ENCODE assay signal across 8 cellular contexts in genomic region chr10:114825513-114826253, GRCh38. TPM values are rescaled to one million over a fixed set of nuclear protein-coding genes. Genes with fewer than 3 reads are reported as not detected.
A peak's percentile ranks its signal among the peaks of the same experiment; 100 is the strongest.
DNase-seq lines count a peak whose midpoint lies in the region; ATAC-seq and TF ChIP-seq lines count a peak whose summit lies in the region.

No MANE protein-coding gene starts in this region.

- intact Hi-C loops in colonic mucosa (cut with DNase I), result no loop called here

- H3K27me3 ChIP-seq in effector memory CD4-positive, alpha-beta T cell (replicated peaks; ENCODE audit: control insufficient read depth, insufficient read depth, low read length, poor library complexity, severe bottlenecking), result no peaks in the 10 kb centered on the region
- H3K27me3 ChIP-seq in colonic mucosa, result no peaks in the 10 kb centered on the region

- H3K36me3 ChIP-seq in effector memory CD4-positive, alpha-beta T cell (ENCODE audit: control insufficient read depth, insufficient read depth, low read length), result no peaks in the 10 kb centered on the region
- H3K36me3 ChIP-seq in colonic mucosa, result no peaks in the 10 kb centered on the region

- peak; percentile 89 for DNase-seq in GM04503 (ENCODE audit: low read depth)
- DNase-seq in epithelial cell of prostate (ENCODE audit: low read depth, low spot score), result no peak
- DNase-seq in effector memory CD4-positive, alpha-beta T cell, result no peak
- DNase-seq in colonic mucosa, result no peak
- no peak for DNase-seq in DMS 273 (lab: John Stamatoyannopoulos, UW; ENCODE audit: unreplicated experiment)
- no peak for DNase-seq in activated CD8-positive, alpha-beta memory T cell treated with anti-CD3 and anti-CD28 coated beads for 24 hours

- H3K9me3 ChIP-seq in effector memory CD4-positive, alpha-beta T cell (ENCODE audit: control insufficient read depth, low read length), result no peaks in the 10 kb centered on the region
- no peaks in the 10 kb centered on the region for H3K9me3 ChIP-seq in colonic mucosa

- no peak overlapping the region for H3K4me3 ChIP-seq in effector memory CD4-positive, alpha-beta T cell (ENCODE audit: insufficient read depth, low read depth, low read length, poor library complexity, severe bottlenecking)
- H3K4me3 ChIP-seq in colonic mucosa, result no peak overlapping the region

- TF ChIP-seq CTCF in colonic mucosa (IDR thresholded peaks at IDR 0.05), result no peak

- H3K27ac ChIP-seq in epithelial cell of prostate (peak overlapping the region; percentile 44), colonic mucosa (no peak overlapping the region)
- no peak overlapping the region for H3K27ac ChIP-seq in effector memory CD4-positive, alpha-beta T cell (ENCODE audit: insufficient read depth, low read length, poor library complexity, severe bottlenecking)

- H3K4me1 ChIP-seq in effector memory CD4-positive, alpha-beta T cell (ENCODE audit: control insufficient read depth, insufficient read depth, low read length, poor library complexity, severe bottlenecking), result no peaks in the 10 kb centered on the region
- H3K4me1 ChIP-seq in colonic mucosa, result no peaks in the 10 kb centered on the region

- ATAC-seq in GM21367 (IDR thresholded peaks at IDR 0.05; ENCODE audit: unreplicated experiment) (peak; percentile 46), HG03521 (IDR thresholded peaks at IDR 0.05; ENCODE audit: unreplicated experiment) (peak; percentile 36)

- H3K9ac ChIP-seq in colonic mucosa (ENCODE audit: low read depth in 2 of 2, low read length in 2 of 2), result no peak overlapping the region

RNA-seq across cellular contexts. Expression of gene FHIP2A, which starts 4.1 kb away (rescaled TPM):
- total RNA-seq in colonic mucosa, result 10 to 100 TPM; 11.3 to 16.6 TPM
